Comparison of ENCODE assay signal across 1 cellular context in genomic region chr15:67063689-67064606, GRCh38.
TF ChIP-seq lines count a peak whose summit lies in the region.

No MANE protein-coding gene starts in this region.

TF ChIP-seq in HepG2, 621 proteins besides CTCF, POLR2A, EP300 and RAD21 (continued from another document and continues in another):
- TF ChIP-seq ZNF609 (CRISPR knock-in tag; IDR thresholded peaks at IDR 0.05; ENCODE audit: borderline replicate concordance): peak; percentile 65
- TF ChIP-seq ZNF496 (CRISPR knock-in tag; IDR thresholded peaks at IDR 0.05; ENCODE audit: insufficient replicate concordance): no peak
- peak; percentile 64; the same call in 1 of the 2 replicates for TF ChIP-seq ZNF503 (CRISPR knock-in tag; IDR thresholded peaks at IDR 0.05)
- no peak for TF ChIP-seq MNT (IDR thresholded peaks at IDR 0.05)
- no peak for TF ChIP-seq SETDB1 (CRISPR knock-in tag; IDR thresholded peaks at IDR 0.05; ENCODE audit: borderline replicate concordance)
- TF ChIP-seq ZNF136 (CRISPR knock-in tag; IDR thresholded peaks at IDR 0.05; ENCODE audit: low read depth): no peak
- TF ChIP-seq PLRG1 (conservative IDR thresholded peaks at IDR 0.05): no peak
- TF ChIP-seq MLX (CRISPR knock-in tag; IDR thresholded peaks at IDR 0.05): peak; percentile 44; the same call in 1 of the 2 replicates
- peak; percentile 13; the same call in 1 of the 2 replicates for TF ChIP-seq ATF3 (CRISPR knock-in tag; IDR thresholded peaks at IDR 0.05)
- no peak for TF ChIP-seq RFX1 (IDR thresholded peaks at IDR 0.05)
- TF ChIP-seq ATF1 (CRISPR knock-in tag; IDR thresholded peaks at IDR 0.05): peak; percentile 47
- no peak for TF ChIP-seq RAD51 (IDR thresholded peaks at IDR 0.05; ENCODE audit: borderline replicate concordance)
- TF ChIP-seq IRF2 (CRISPR knock-in tag; IDR thresholded peaks at IDR 0.05): peak; percentile 18; the same call in 1 of the 2 replicates
- TF ChIP-seq DPF2 (CRISPR knock-in tag; IDR thresholded peaks at IDR 0.05; ENCODE audit: borderline replicate concordance, low read depth): 0 out of 2 replicates have a peak, but pooled peaks have one; percentile 66
- no peak for TF ChIP-seq ATF5 (CRISPR knock-in tag; IDR thresholded peaks at IDR 0.05; ENCODE audit: low read depth)
- peak; percentile 62 for TF ChIP-seq ASH2L (IDR thresholded peaks at IDR 0.05; ENCODE audit: insufficient read length, low read depth, low read length)
- TF ChIP-seq TIGD3 (CRISPR knock-in tag; IDR thresholded peaks at IDR 0.05; ENCODE audit: borderline replicate concordance): no peak
- TF ChIP-seq ZHX2 (IDR thresholded peaks at IDR 0.05; ENCODE audit: low read depth): peak; percentile 61
- TF ChIP-seq ZHX2 (CRISPR knock-in tag; IDR thresholded peaks at IDR 0.05; ENCODE audit: borderline replicate concordance): no peak
- TF ChIP-seq ZNF563 (CRISPR knock-in tag; IDR thresholded peaks at IDR 0.05): no peak; the same call in 1 of the 2 replicates
- peak; percentile 69 for TF ChIP-seq FOSL2 (CRISPR knock-in tag; IDR thresholded peaks at IDR 0.05)
- TF ChIP-seq FOXO1 (CRISPR knock-in tag; IDR thresholded peaks at IDR 0.05): 0 out of 2 replicates have a peak, but pooled peaks have one; percentile 11
- no peak for TF ChIP-seq ZBTB26 (CRISPR knock-in tag; IDR thresholded peaks at IDR 0.05; ENCODE audit: borderline replicate concordance)
- TF ChIP-seq NCOR1 (IDR thresholded peaks at IDR 0.05; ENCODE audit: borderline replicate concordance, low read length): peak; percentile 80; the same call in 1 of the 2 replicates
- peak; percentile 68 for TF ChIP-seq NCOA2 (CRISPR knock-in tag; IDR thresholded peaks at IDR 0.05)
- TF ChIP-seq ZBTB46 (CRISPR knock-in tag; IDR thresholded peaks at IDR 0.05; ENCODE audit: borderline replicate concordance): peak; percentile 65; the same call in 1 of the 2 replicates
- no peak for TF ChIP-seq U2AF2 (IDR thresholded peaks at IDR 0.05; ENCODE audit: low read depth, low read length)
- TF ChIP-seq HMGXB4 (CRISPR knock-in tag; IDR thresholded peaks at IDR 0.05; ENCODE audit: borderline replicate concordance in 1 of 2, low read depth in 1 of 2): peak; percentile 58 to 68; a peak in 3 of 4 replicates
